Comparison of ENCODE assay signal across 10 cellular contexts in the genomic region with DNA sequence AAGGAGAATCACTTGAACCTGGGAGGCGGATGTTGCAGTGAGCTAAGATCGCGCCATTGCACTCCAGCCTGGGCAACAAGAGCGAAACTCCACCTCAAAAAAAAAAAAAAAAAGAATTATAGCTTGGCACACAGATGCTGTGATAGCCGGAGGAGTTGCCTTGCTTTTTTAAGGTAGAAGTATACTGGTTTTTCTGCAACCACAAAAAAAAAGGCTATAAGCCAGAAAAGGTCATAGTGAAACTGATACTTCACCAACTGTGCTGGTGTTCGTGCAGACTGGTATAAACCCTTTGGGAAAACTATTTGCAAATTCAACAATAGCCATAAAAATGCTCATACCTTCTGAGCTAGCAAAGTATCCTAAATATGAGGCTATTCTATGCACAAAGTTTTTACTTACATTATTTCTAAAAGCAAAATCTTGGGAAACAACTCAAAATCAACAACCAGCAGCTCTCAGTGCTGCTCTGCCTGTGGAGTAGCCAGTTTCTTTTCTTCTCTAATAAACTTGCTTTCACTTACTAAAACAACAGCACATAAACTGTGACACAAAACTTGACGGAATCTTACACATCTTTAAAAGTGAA. TPM values are rescaled to one million over a fixed set of nuclear protein-coding genes. Genes with fewer than 3 reads are reported as not detected.
DNase-seq lines count a peak whose midpoint lies in the region; ATAC-seq, FAIRE-seq and TF ChIP-seq lines count a peak whose summit lies in the region.
"Had no signal": no experiment of that assay in that cellular context is flagged by ENCODE, and none has a peak within 500 bp of the region (broad histone marks: within the 10 kb centered on the region; RNA-seq: fewer than 3 reads in every experiment).

No MANE protein-coding gene starts in this region.

- H3K4me3 ChIP-seq in small intestine (ENCODE audit: low read depth in 1 of 2, low read length in 2 of 2), result peak overlapping the region in 1 of 2 donors; percentile 19

- POLR2A ChIA-PET in activated CD4-positive, alpha-beta memory T cell treated with anti-CD3 and anti-CD28 coated beads, Interleukin-2, amount 10 ng/mL, durations not matched to agents 7 days and 5 days (lab: Charles Lee), result interaction anchor here (1.0 to 3.6 kb wide), 17 partner anchors 9 to 441 kb away, joined by 3 to 33 read pairs (median 5); a partner anchor contains a TSS

- peak overlapping the region; percentile 70 for H3K4me3 Mint-ChIP-seq in activated CD4-positive, alpha-beta memory T cell treated with anti-CD3 and anti-CD28 coated beads, Interleukin-2, amount 10 ng/mL, durations not matched to agents 7 days and 5 days
- no peak overlapping the region for H3K4me3 Mint-ChIP-seq in mesothelial cell of epicardium
- H3K4me3 Mint-ChIP-seq: brain had no signal

- TF ChIP-seq CTCF in mesothelial cell of epicardium (IDR thresholded peaks at IDR 0.05; ENCODE audit: unreplicated experiment), result no peak

- H3K36me3 Mint-ChIP-seq in activated CD4-positive, alpha-beta memory T cell treated with anti-CD3 and anti-CD28 coated beads, Interleukin-2, amount 10 ng/mL, durations not matched to agents 7 days and 5 days (ENCODE audit: low read depth), result peaks cover 12% of the 10 kb centered on the region
- H3K36me3 Mint-ChIP-seq in mesothelial cell of epicardium, result no peaks in the 10 kb centered on the region

- CTCF ChIA-PET in activated CD4-positive, alpha-beta memory T cell treated with anti-CD3 and anti-CD28 coated beads, Interleukin-2, amount 10 ng/mL, durations not matched to agents 7 days and 5 days (lab: Charles Lee), result interaction anchor here (0.5 to 4.1 kb wide), 14 partner anchors 10 to 177 kb away, joined by 3 to 18 read pairs (median 4); a partner anchor contains a TSS

- WGBS in small intestine, 3 donors, result 21 to 41% (median 24%) methylated on average over 7 of the region's 7 CpGs

- H3K4me1 Mint-ChIP-seq in activated CD4-positive, alpha-beta memory T cell treated with anti-CD3 and anti-CD28 coated beads, Interleukin-2, amount 10 ng/mL, durations not matched to agents 7 days and 5 days, result peaks cover 55% of the 10 kb centered on the region
- peaks cover 29% of the 10 kb centered on the region for H3K4me1 Mint-ChIP-seq in mesothelial cell of epicardium

- no peaks in the 10 kb centered on the region for H3K9me3 Mint-ChIP-seq in activated CD4-positive, alpha-beta memory T cell treated with anti-CD3 and anti-CD28 coated beads, Interleukin-2, amount 10 ng/mL, durations not matched to agents 7 days and 5 days
- H3K9me3 Mint-ChIP-seq in mesothelial cell of epicardium, result no peaks in the 10 kb centered on the region
- H3K9me3 Mint-ChIP-seq: brain had no signal

- no peaks in the 10 kb centered on the region for H3K9me3 ChIP-seq in small intestine (ENCODE audit: control insufficient read depth, low read depth)

- FAIRE-seq in small intestine (lab: Jason Lieb, UNC), result no peak
- FAIRE-seq: A204.1 had no signal

- peaks cover 10 to 21% of the 10 kb centered on the region in 2 donors for H3K4me1 ChIP-seq in small intestine (ENCODE audit: control insufficient read depth in 2 of 2, insufficient read depth in 1 of 2, low read depth in 1 of 2, low read length in 1 of 2)

- peak; percentile 84 to 85 for ATAC-seq in activated CD4-positive, CD25-positive, alpha-beta regulatory T cell treated with anti-CD3 and anti-CD28 coated beads, Interleukin-2, amount 50 U/mL, for 24 hours
- ATAC-seq in HG02943 (IDR thresholded peaks at IDR 0.05; ENCODE audit: low read depth, unreplicated experiment), result peak; percentile 70

- no peaks in the 10 kb centered on the region for H3K36me3 ChIP-seq in small intestine (ENCODE audit: control insufficient read depth in 2 of 2, insufficient read depth in 2 of 2, low read length in 2 of 2)

- peaks cover 2% of the 10 kb centered on the region for H3K27me3 Mint-ChIP-seq in activated CD4-positive, alpha-beta memory T cell treated with anti-CD3 and anti-CD28 coated beads, Interleukin-2, amount 10 ng/mL, durations not matched to agents 7 days and 5 days
- no peaks in the 10 kb centered on the region for H3K27me3 Mint-ChIP-seq in mesothelial cell of epicardium (ENCODE audit: low read depth)
- H3K27me3 Mint-ChIP-seq: brain had no signal

- H3K27ac Mint-ChIP-seq in activated CD4-positive, alpha-beta memory T cell treated with anti-CD3 and anti-CD28 coated beads, Interleukin-2, amount 10 ng/mL, durations not matched to agents 7 days and 5 days, result peak overlapping the region; percentile 84
- no peak overlapping the region for H3K27ac Mint-ChIP-seq in mesothelial cell of epicardium

- no peaks in the 10 kb centered on the region for H3K27me3 ChIP-seq in small intestine (ENCODE audit: control insufficient read depth in 2 of 2, insufficient read depth in 2 of 2, low read length in 2 of 2)

- DNase-seq in activated CD4-positive, CD25-positive, alpha-beta regulatory T cell (lab: John Stamatoyannopoulos, UW), result no peak
- DNase-seq in activated CD4-positive, alpha-beta memory T cell treated with anti-CD3 and anti-CD28 coated beads, Interleukin-2, amount 10 ng/mL, durations not matched to agents 7 days and 5 days, result peak; percentile 47
- DNase-seq in small intestine (no peak), mesothelial cell of epicardium (ENCODE audit: low spot score in 2 of 2, unreplicated experiment in 2 of 2) (no peak), NCI-H526 treated with DMSO at 0.1 percent for 48 hours (lab: John Stamatoyannopoulos, UW) (no peak)
- DNase-seq in stimulated activated CD4-positive, alpha-beta T cell treated with anti-CD3 and anti-CD28 coated beads, Interleukin-2, amount 100 ng/mL, for 48 hours, result no peak

- H3K27ac ChIP-seq in small intestine (ENCODE audit: low read depth in 1 of 2, low read length in 1 of 2), result peak overlapping the region; percentile 43 to 74

RNA-seq across cellular contexts. Expression of a gene that starts 44.0 kb away (rescaled TPM):
- 10 to 100 TPM; 21.6 to 22.4 TPM for total RNA-seq in activated CD4-positive, alpha-beta memory T cell treated with anti-CD3 and anti-CD28 coated beads, Interleukin-2, amount 10 ng/mL, durations not matched to agents 7 days and 5 days
- 10 to 100 TPM; 11.9 to 24.8 (median 16.2) TPM for polyA plus RNA-seq in small intestine
- 52.6 to 53.8 TPM (median 52.6 TPM) in 3 replicates for total RNA-seq in mesothelial cell of epicardium
